Comparison of ENCODE assay signal across 23 cellular contexts in genomic region chr1:29094954-29095353, GRCh38.
"Had no signal": no experiment of that assay in that cellular context is flagged by ENCODE, and none has a peak within 500 bp of the region (broad histone marks: within the 10 kb centered on the region; RNA-seq: fewer than 3 reads in every experiment).

No MANE protein-coding gene starts in this region.

- DNase-seq: cerebellar nuclear complex; effector CD8-positive, alpha-beta T cell; endodermal cell; erythroblast; esophagus squamous epithelium; hypothalamus; immature natural killer cell; left cardiac atrium; left lung; mesendoderm; midbrain; naive thymus-derived CD4-positive, alpha-beta T cell; nucleus accumbens; right cardiac atrium; sigmoid colon; stimulated activated CD4-positive, alpha-beta T cell treated with anti-CD3 and anti-CD28 coated beads, Interleukin-2, amount 100 ng/mL, for 24 hours; stimulated activated CD4-positive, alpha-beta T cell treated with anti-CD3 and anti-CD28 coated beads, Interleukin-4, amount 100 ng/mL, for 24 hours; stimulated activated naive CD8-positive, alpha-beta T cell treated with anti-CD3 and anti-CD28 coated beads, Interleukin-15, Interleukin-2, amounts not matched to agents 100 U/mL and 50 U/mL, for 24 hours; substantia nigra; testis; tibial artery had no signal

- H3K27me3 ChIP-seq: esophagus squamous epithelium, left lung, sigmoid colon, testis, tibial artery had no signal

- H3K4me1 ChIP-seq: esophagus squamous epithelium, left lung, prostate gland, tibial artery had no signal

- H3K36me3 ChIP-seq: prostate gland had no signal

- H3K4me3 ChIP-seq: esophagus squamous epithelium, left lung, prostate gland, sigmoid colon, testis, tibial artery had no signal

- ATAC-seq: left cardiac atrium; left lung; naive thymus-derived CD4-positive, alpha-beta T cell; right cardiac atrium; stimulated activated memory B cell treated with anti-CD40 and anti-IgM and Interleukin-4, amounts not matched to agents 10 μg/mL and 1 μg/mL and 100 μg/mL, for 72 hours; stimulated activated naive CD8-positive, alpha-beta T cell treated with anti-CD3 and anti-CD28 coated beads, Interleukin-15, Interleukin-2, amounts not matched to agents 100 U/mL and 50 U/mL, for 24 hours had no signal

- H3K27ac ChIP-seq: esophagus squamous epithelium, left lung, prostate gland, sigmoid colon, testis, tibial artery had no signal

- H3K9me3 ChIP-seq: esophagus squamous epithelium, left lung, prostate gland, sigmoid colon, testis, tibial artery had no signal
